Comparison of ENCODE assay signal across 2 cellular contexts in genomic region chr7:150410131-150410530, GRCh38.
TF ChIP-seq lines count a peak whose summit lies in the region.

No MANE protein-coding gene starts in this region.

TF ChIP-seq in IMR-90, 13 proteins besides CTCF, POLR2A, EP300 and RAD21:
- TF ChIP-seq CHD1 (IDR thresholded peaks at IDR 0.05; ENCODE audit: low read depth, low read length) (no peak), FOS (IDR thresholded peaks at IDR 0.05; ENCODE audit: low read depth, low read length) (no peak), MAFK (IDR thresholded peaks at IDR 0.05; ENCODE audit: low read depth, low read length) (no peak), BHLHE40 (IDR thresholded peaks at IDR 0.05; ENCODE audit: low read depth, low read length) (no peak), MAZ (IDR thresholded peaks at IDR 0.05; ENCODE audit: borderline replicate concordance, low read depth, low read length) (no peak), RFX5 (IDR thresholded peaks at IDR 0.05; ENCODE audit: low read depth, low read length) (no peak), NFE2L2 (IDR thresholded peaks at IDR 0.05; ENCODE audit: low read depth, low read length) (no peak), RCOR1 (IDR thresholded peaks at IDR 0.05; ENCODE audit: insufficient replicate concordance, low read length) (no peak), SMC3 (IDR thresholded peaks at IDR 0.05; ENCODE audit: low read depth, low read length) (no peak), MXI1 (IDR thresholded peaks at IDR 0.05; ENCODE audit: borderline replicate concordance, low read depth, low read length) (no peak), USF2 (IDR thresholded peaks at IDR 0.05; ENCODE audit: low read depth, low read length) (no peak), CEBPB (IDR thresholded peaks at IDR 0.05; ENCODE audit: low read depth, low read length) (no peak)
- TF ChIP-seq, protein P1, sequence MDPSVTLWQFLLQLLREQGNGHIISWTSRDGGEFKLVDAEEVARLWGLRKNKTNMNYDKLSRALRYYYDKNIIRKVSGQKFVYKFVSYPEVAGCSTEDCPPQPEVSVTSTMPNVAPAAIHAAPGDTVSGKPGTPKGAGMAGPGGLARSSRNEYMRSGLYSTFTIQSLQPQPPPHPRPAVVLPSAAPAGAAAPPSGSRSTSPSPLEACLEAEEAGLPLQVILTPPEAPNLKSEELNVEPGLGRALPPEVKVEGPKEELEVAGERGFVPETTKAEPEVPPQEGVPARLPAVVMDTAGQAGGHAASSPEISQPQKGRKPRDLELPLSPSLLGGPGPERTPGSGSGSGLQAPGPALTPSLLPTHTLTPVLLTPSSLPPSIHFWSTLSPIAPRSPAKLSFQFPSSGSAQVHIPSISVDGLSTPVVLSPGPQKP (IDR thresholded peaks at IDR 0.05; ENCODE audit: borderline replicate concordance, low read depth, low read length): no peak
TF ChIP-seq in IMR-90: peak in this region for 0.

TF ChIP-seq in SK-N-SH, 30 proteins besides CTCF, POLR2A, EP300 and RAD21:
- TF ChIP-seq ELF1 (IDR thresholded peaks at IDR 0.05): no peak
- no peak for TF ChIP-seq GABPA (IDR thresholded peaks at IDR 0.05; ENCODE audit: low read depth)
- no peak for TF ChIP-seq NRF1 (IDR thresholded peaks at IDR 0.05; ENCODE audit: low read depth, low read length)
- TF ChIP-seq REST (IDR thresholded peaks at IDR 0.05; ENCODE audit: low read depth, low read length): no peak
- no peak for TF ChIP-seq POLR2AphosphoS5 (IDR thresholded peaks at IDR 0.05; ENCODE audit: low read depth, low read length)
- TF ChIP-seq TAF1 (IDR thresholded peaks at IDR 0.05; ENCODE audit: borderline replicate concordance, low read depth, low read length): no peak
- no peak for TF ChIP-seq RCOR1 (IDR thresholded peaks at IDR 0.05; ENCODE audit: low read length)
- TF ChIP-seq PBX3 (IDR thresholded peaks at IDR 0.05): no peak
- TF ChIP-seq MAX (IDR thresholded peaks at IDR 0.05; ENCODE audit: low read depth): no peak
- no peak for TF ChIP-seq IRF3 (IDR thresholded peaks at IDR 0.05; ENCODE audit: low read depth, low read length)
- TF ChIP-seq RFX5 (IDR thresholded peaks at IDR 0.05; ENCODE audit: low read length): no peak
- no peak for TF ChIP-seq TCF12 (IDR thresholded peaks at IDR 0.05)
